In the genomic region with DNA sequence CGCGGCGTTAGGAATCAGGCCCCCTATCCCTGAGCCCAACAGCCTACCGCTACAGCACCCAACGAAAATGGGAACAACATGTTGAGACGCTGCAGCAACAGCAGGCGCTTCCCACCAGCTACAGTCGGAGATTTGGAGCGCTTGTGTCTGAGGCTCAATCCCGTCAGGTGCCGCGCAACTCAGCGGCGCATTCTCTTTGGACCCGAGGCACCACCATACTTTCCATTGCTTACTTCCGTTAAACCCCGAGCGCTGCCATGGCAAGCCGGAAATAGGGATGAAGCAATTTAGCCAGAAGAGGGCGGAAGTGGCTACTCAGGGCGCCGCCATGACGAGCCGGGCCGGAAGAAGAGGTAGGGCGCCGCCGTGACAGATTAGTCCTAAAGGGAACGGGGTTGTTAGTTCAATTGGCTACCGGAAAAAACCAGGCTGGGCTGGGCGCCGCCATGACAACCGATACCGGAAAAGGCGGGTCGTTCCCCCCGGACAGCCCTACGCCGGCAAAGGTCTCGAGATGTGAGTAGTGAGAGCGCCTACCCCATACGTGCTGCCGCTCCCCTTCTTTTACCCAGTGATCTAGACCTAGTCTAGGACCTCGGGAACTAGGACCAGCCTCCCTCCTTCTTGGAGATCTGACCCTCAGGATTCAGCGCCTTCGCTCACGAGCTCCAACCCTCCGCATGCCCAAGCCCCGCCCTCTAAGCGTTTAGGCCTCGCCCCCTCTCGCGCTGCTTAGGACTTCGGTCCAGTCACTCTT, we compare ENCODE assay signal across 8 cellular contexts. TPM values are rescaled to one million over a fixed set of nuclear protein-coding genes. Genes with fewer than 3 reads are reported as not detected.
DNase-seq lines count a peak whose midpoint lies in the region; ATAC-seq and TF ChIP-seq lines count a peak whose summit lies in the region.

CHCHD5 (plus strand) TSS at position 476 of the 757 bp plus-strand sequence; CDS start at position 515, 39 bp downstream.

- intact Hi-C loops in natural killer cell (cut with micrococcal nuclease) = loop anchor here (1.0 to 5.0 kb wide), 4 partner anchors 42 to 327 kb away; partner anchors contain the start of genes POLR1B, SLC20A1 and ZC3H8

- peaks cover 31 to 38% of the 10 kb centered on the region in 2 donors for H3K4me1 Mint-ChIP-seq in natural killer cell

- H3K27ac Mint-ChIP-seq in natural killer cell = peak within 1 kb of the TSS; percentile 95 to 98

- TF ChIP-seq CTCF in LNCaP clone FGC (IDR thresholded peaks at IDR 0.05; ENCODE audit: control insufficient read depth, extremely low read depth, insufficient read depth) = peak; percentile 14; the same call in 1 of the 2 replicates
- no peak for TF ChIP-seq CTCF in natural killer cell (IDR thresholded peaks at IDR 0.05)

- H3K36me3 Mint-ChIP-seq in natural killer cell = no peaks in the 10 kb centered on the region

- no peaks in the 10 kb centered on the region for H3K27me3 Mint-ChIP-seq in natural killer cell (ENCODE audit: low read depth in 2 of 2)

- H3K4me3 ChIP-seq in LNCaP clone FGC (ENCODE audit: low read depth, low read length) = peak within 1 kb of the TSS; percentile 82

- no peaks in the 10 kb centered on the region for H3K9me3 Mint-ChIP-seq in natural killer cell

- DNase-seq in EH (ENCODE audit: low read depth) (peak; percentile 98), GOT3 (lab: John Stamatoyannopoulos, UW) (peak; percentile 92), LNCaP clone FGC (ENCODE audit: low read depth) (peak; percentile 84), SHP77 (lab: John Stamatoyannopoulos, UW) (peak; percentile 94 to 95), fibroblast of peridontal ligament (ENCODE audit: extremely low read depth) (peak; percentile 96), natural killer cell (peak; percentile 89)
- peak; percentile 88 for DNase-seq in activated T-helper 9 cell treated with anti-CD3 and anti-CD28 coated beads, Interleukin-2, amount 50 U/mL, for 16 hours (ENCODE audit: low read depth)
- DNase-seq in stimulated activated naive CD4-positive, alpha-beta T cell (lab: John Stamatoyannopoulos, UW) = peak; percentile 85 to 94 (median 92)

- H3K4me3 Mint-ChIP-seq in natural killer cell = peak within 1 kb of the TSS; percentile 97

- peak; percentile 87 to 95 (median 91) for ATAC-seq in natural killer cell

RNA-seq across cellular contexts. Expression of gene CHCHD5, which starts in this region (rescaled TPM):
- 10 to 100 TPM; 21.9 to 24.1 (median 22.4) TPM for total RNA-seq in natural killer cell

Comparison
In these comparisons a context has a peak if more than half of its experiments do, and no peak if none do; other contexts are left out.
1. Peak in every context shown above with its lines: DNase-seq, ATAC-seq and H3K4me3 ChIP-seq.